In the genomic region with DNA sequence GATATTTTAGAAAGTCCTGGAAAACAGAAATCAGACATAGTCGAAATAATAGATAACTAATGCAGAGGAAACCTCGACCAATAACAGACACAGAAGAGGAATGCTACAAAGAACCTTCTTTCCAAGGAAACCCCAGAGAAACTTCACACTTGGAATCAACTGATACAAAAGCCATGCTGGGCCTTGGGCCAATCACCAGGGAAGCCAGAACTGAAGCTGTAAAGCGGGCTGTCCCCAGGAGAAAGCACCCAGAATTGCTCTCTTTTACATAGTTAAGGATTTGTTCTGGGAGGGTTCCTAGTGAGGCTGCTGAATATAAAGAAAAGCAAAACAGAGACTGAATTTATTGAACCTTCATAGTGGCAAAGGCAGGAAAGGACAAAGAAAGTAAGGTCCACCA, we compare ENCODE assay signal across 24 cellular contexts.
A peak's percentile ranks its signal among the peaks of the same experiment; 100 is the strongest.
DNase-seq lines count a peak whose midpoint lies in the region; ATAC-seq, FAIRE-seq and TF ChIP-seq lines count a peak whose summit lies in the region.
"Had no signal": no experiment of that assay in that cellular context is flagged by ENCODE, and none has a peak within 500 bp of the region (broad histone marks: within the 10 kb centered on the region; RNA-seq: fewer than 3 reads in every experiment).

No MANE protein-coding gene starts in this region.

- TF ChIP-seq POLR2A in suprapubic skin (IDR thresholded peaks at IDR 0.05) = no peak
- TF ChIP-seq POLR2A in GM12892 (IDR thresholded peaks at IDR 0.05; ENCODE audit: low read depth, low read length) = no peak

- FAIRE-seq in GM12892 (lab: Jason Lieb, UNC) = no peak
- FAIRE-seq: D721Med, G401.6 had no signal

- DNase-seq in Ammon's horn (ENCODE audit: low spot score) (peak; percentile 48), astrocyte of the cerebellum (ENCODE audit: low read depth) (peak; percentile 6), globus pallidus (ENCODE audit: low spot score) (peak; percentile 31), nephron progenitor cell (no peak), suprapubic skin (ENCODE audit: low spot score in 2 of 2) (no peak), NCI-H510A treated with DMSO at 0.1 percent for 48 hours (lab: John Stamatoyannopoulos, UW) (no peak), GM12892 (ENCODE audit: insufficient read length) (no peak)
- no peak for DNase-seq in stimulated activated naive B cell treated with anti-CD40 and anti-IgM and Interleukin-4, amounts not matched to agents 10 μg/mL and 1 μg/mL and 100 μg/mL, for 72 hours
- DNase-seq: CD4-positive, alpha-beta T cell; DMS53; GM23248; H9; IMR-90; KG1; MG63; NCI-H1105 treated with DMSO at 0.1 percent for 48 hours; NCI-H2029; NCI-H446 treated with DMSO at 0.1 percent for 48 hours; NCI-H526 treated with DMSO at 0.1 percent for 48 hours; RPMI8226; SHP77 had no signal

- no peaks in the 10 kb centered on the region for H3K36me3 Mint-ChIP-seq in nephron progenitor cell (ENCODE audit: low read depth)
- H3K36me3 Mint-ChIP-seq in stimulated activated naive B cell treated with anti-CD40 and anti-IgM and Interleukin-4, amounts not matched to agents 10 μg/mL and 1 μg/mL and 100 μg/mL, for 72 hours = no peaks in the 10 kb centered on the region

- peak overlapping the region; percentile 77 for H3K27ac Mint-ChIP-seq in nephron progenitor cell
- no peak overlapping the region for H3K27ac Mint-ChIP-seq in stimulated activated naive B cell treated with anti-CD40 and anti-IgM and Interleukin-4, amounts not matched to agents 10 μg/mL and 1 μg/mL and 100 μg/mL, for 72 hours
- H3K27ac Mint-ChIP-seq: CD4-positive, alpha-beta T cell had no signal

- H3K4me1 ChIP-seq in suprapubic skin = no peaks in the 10 kb centered on the region
- H3K4me1 ChIP-seq: BLaER1 had no signal

- 89% methylated on average over 3 of the region's 3 CpGs for WGBS in suprapubic skin

- TF ChIP-seq EP300 in suprapubic skin (IDR thresholded peaks at IDR 0.05) = no peak

- no peak overlapping the region for H3K27ac ChIP-seq in suprapubic skin
- H3K27ac ChIP-seq: BLaER1, GM23248 had no signal

- H3K4me1 Mint-ChIP-seq in nephron progenitor cell = peaks cover 20% of the 10 kb centered on the region
- H3K4me1 Mint-ChIP-seq in stimulated activated naive B cell treated with anti-CD40 and anti-IgM and Interleukin-4, amounts not matched to agents 10 μg/mL and 1 μg/mL and 100 μg/mL, for 72 hours = no peaks in the 10 kb centered on the region

- H3K4me3 ChIP-seq in astrocyte of the cerebellum (ENCODE audit: low read depth, low read length) (no peak overlapping the region), suprapubic skin (no peak overlapping the region)
- H3K4me3 ChIP-seq: BLaER1, GM23248, MG63 had no signal

- no peaks in the 10 kb centered on the region for H3K9me3 ChIP-seq in suprapubic skin
- H3K9me3 ChIP-seq: BLaER1, MG63 had no signal

- no peak overlapping the region for H3K4me3 Mint-ChIP-seq in nephron progenitor cell
- no peak overlapping the region for H3K4me3 Mint-ChIP-seq in stimulated activated naive B cell treated with anti-CD40 and anti-IgM and Interleukin-4, amounts not matched to agents 10 μg/mL and 1 μg/mL and 100 μg/mL, for 72 hours
- H3K4me3 Mint-ChIP-seq: CD4-positive, alpha-beta T cell; H9 had no signal

- no peaks in the 10 kb centered on the region for H3K27me3 ChIP-seq in suprapubic skin
- H3K27me3 ChIP-seq: BLaER1, MG63 had no signal

- no peak for ATAC-seq in stimulated activated naive B cell treated with anti-CD40 and anti-IgM and Interleukin-4, amounts not matched to agents 10 μg/mL and 1 μg/mL and 100 μg/mL, for 72 hours (replicated peaks)

- in situ Hi-C loops in astrocyte of the cerebellum (cut with HindIII; ENCODE audit: low sequenced_read_pairs) = no loop called here

- H3K9me3 Mint-ChIP-seq in nephron progenitor cell = no peaks in the 10 kb centered on the region
- peaks cover 1 to 3% of the 10 kb centered on the region in 2 donors for H3K9me3 Mint-ChIP-seq in stimulated activated naive B cell treated with anti-CD40 and anti-IgM and Interleukin-4, amounts not matched to agents 10 μg/mL and 1 μg/mL and 100 μg/mL, for 72 hours
- H3K9me3 Mint-ChIP-seq: CD4-positive, alpha-beta T cell; H9 had no signal

- TF ChIP-seq CTCF in astrocyte of the cerebellum (IDR thresholded peaks at IDR 0.05; ENCODE audit: low read depth, low read length, missing control alignments) (no peak), nephron progenitor cell (IDR thresholded peaks at IDR 0.05) (no peak), suprapubic skin (IDR thresholded peaks at IDR 0.05) (no peak)

- no peaks in the 10 kb centered on the region for H3K27me3 Mint-ChIP-seq in nephron progenitor cell (ENCODE audit: low read depth, poor library complexity)
- no peaks in the 10 kb centered on the region for H3K27me3 Mint-ChIP-seq in stimulated activated naive B cell treated with anti-CD40 and anti-IgM and Interleukin-4, amounts not matched to agents 10 μg/mL and 1 μg/mL and 100 μg/mL, for 72 hours
- H3K27me3 Mint-ChIP-seq: CD4-positive, alpha-beta T cell had no signal

- H3K36me3 ChIP-seq in suprapubic skin = no peaks in the 10 kb centered on the region
- H3K36me3 ChIP-seq: BLaER1, MG63 had no signal

Comparison
In these comparisons a context has a peak if more than half of its experiments do, and no peak if none do; other contexts are left out.
1. DNase-seq: peak in Ammon's horn (single experiment), astrocyte of the cerebellum (single experiment) and globus pallidus (single experiment); none in nephron progenitor cell (single experiment), suprapubic skin (0 of 2), NCI-H510A treated with DMSO at 0.1 percent for 48 hours (single experiment), stimulated activated naive B cell treated with anti-CD40 and anti-IgM and Interleukin-4, amounts not matched to agents 10 μg/mL and 1 μg/mL and 100 μg/mL, for 72 hours (single experiment) and GM12892 (single experiment).